Comparison of ENCODE assay signal across 11 cellular contexts in genomic region chr11:45798793-45799441, GRCh38. TPM values are rescaled to one million over a fixed set of nuclear protein-coding genes. Genes with fewer than 3 reads are reported as not detected.
DNase-seq lines count a peak whose midpoint lies in the region; TF ChIP-seq lines count a peak whose summit lies in the region.
"Had no signal": no experiment of that assay in that cellular context is flagged by ENCODE, and none has a peak within 500 bp of the region (broad histone marks: within the 10 kb centered on the region; RNA-seq: fewer than 3 reads in every experiment).

No MANE protein-coding gene starts in this region.

- no peak overlapping the region for H2AFZ ChIP-seq in hepatocyte
- H2AFZ ChIP-seq: parathyroid adenoma had no signal

- peak overlapping the region; percentile 32 for H3K4me2 ChIP-seq in hepatocyte

- DNase-seq in AG08396 (ENCODE audit: low spot score) (peak; percentile 60), HuH-7 (ENCODE audit: low spot score) (peak; percentile 36), NCI-H82 (lab: John Stamatoyannopoulos, UW) (peak; percentile 97), hepatocyte (ENCODE audit: low spot score) (peak; percentile 76), GF-D8 (lab: John Stamatoyannopoulos, UW) (no peak), NCI-H1930 (lab: John Stamatoyannopoulos, UW) (no peak), 8988T (no peak)
- DNase-seq in activated CD4-positive, alpha-beta T cell treated with anti-CD3 and anti-CD28 coated beads for 48 hours = no peak
- DNase-seq: activated CD4-positive, alpha-beta T cell treated with anti-CD3 and anti-CD28 coated beads for 4 hours; activated naive CD4-positive, alpha-beta T cell treated with anti-CD3 and anti-CD28 coated beads for 36 hours had no signal

- TF ChIP-seq CTCF in hepatocyte (IDR thresholded peaks at IDR 0.05; ENCODE audit: poor library complexity) = no peak

- H3K79me2 ChIP-seq in hepatocyte = no peaks in the 10 kb centered on the region
- H3K79me2 ChIP-seq: parathyroid adenoma had no signal

- H3K4me1 ChIP-seq in hepatocyte (ENCODE audit: insufficient read depth) = no peaks in the 10 kb centered on the region
- H3K4me1 ChIP-seq: parathyroid adenoma had no signal

- no peaks in the 10 kb centered on the region for H3K9me2 ChIP-seq in hepatocyte (replicated peaks; ENCODE audit: insufficient read depth)

- no peaks in the 10 kb centered on the region for H4K20me1 ChIP-seq in hepatocyte (ENCODE audit: insufficient read depth, poor library complexity, severe bottlenecking)

- no peaks in the 10 kb centered on the region for H3K27me3 ChIP-seq in hepatocyte

- 60% methylated on average over 10 of the region's 10 CpGs for WGBS in hepatocyte (ENCODE audit: low lambda C conversion rate, missing lambda C conversion rate)

- no peak overlapping the region for H3K4me3 ChIP-seq in hepatocyte

- H3K9me3 ChIP-seq in hepatocyte (ENCODE audit: low read depth) = no peaks in the 10 kb centered on the region

- peak overlapping the region; percentile 71 for H3K27ac ChIP-seq in hepatocyte
- H3K27ac ChIP-seq: parathyroid adenoma had no signal

- H3K36me3 ChIP-seq in hepatocyte (replicated peaks; ENCODE audit: insufficient read depth, low read depth) = no peaks in the 10 kb centered on the region

RNA-seq across cellular contexts. Expression of gene SLC35C1, which starts 6.0 kb away (rescaled TPM):
- total RNA-seq in hepatocyte = 11.1 and 12.7 TPM in 2 replicates
- 22.1 and 25.0 TPM in 2 replicates for polyA plus RNA-seq in hepatocyte

RNA-seq across cellular contexts. Expression of gene CRY2, which starts 48.4 kb away (rescaled TPM):
- 21.3 and 27.6 TPM in 2 replicates for total RNA-seq in hepatocyte
- 23.8 and 25.5 TPM in 2 replicates for polyA plus RNA-seq in hepatocyte

Comparison
In these comparisons a context has a peak if more than half of its experiments do, and no peak if none do; other contexts are left out.
1. DNase-seq: peak in AG08396 (single experiment), HuH-7 (single experiment), NCI-H82 (single experiment) and hepatocyte (single experiment); none in activated CD4-positive, alpha-beta T cell treated with anti-CD3 and anti-CD28 coated beads for 48 hours (single experiment), GF-D8 (single experiment), NCI-H1930 (0 of 2) and 8988T (single experiment).